Comparison of ENCODE assay signal across 35 cellular contexts in genomic region chr4:61079976-61080375, GRCh38.
"Had no signal": no experiment of that assay in that cellular context is flagged by ENCODE, and none has a peak within 500 bp of the region (broad histone marks: within the 10 kb centered on the region; RNA-seq: fewer than 3 reads in every experiment).

No MANE protein-coding gene starts in this region.

- DNase-seq: activated B cell treated with CpG ODN at 0.5 μM for 24 hours; activated CD4-positive, alpha-beta memory T cell treated with anti-CD3 and anti-CD28 coated beads for 36 hours; activated CD4-positive, alpha-beta T cell treated with anti-CD3 and anti-CD28 coated beads for 4 hours; activated CD4-positive, alpha-beta T cell treated with anti-CD3 and anti-CD28 coated beads, Interleukin-2, amount 50 U/mL, for 1 hour; activated CD4-positive, CD25-positive, alpha-beta regulatory T cell treated with anti-CD3 and anti-CD28 coated beads, Interleukin-2, amount 50 U/mL, for 72 hours; activated CD8-positive, alpha-beta memory T cell treated with anti-CD3 and anti-CD28 coated beads, Interleukin-2, amount 50 U/mL, for 4 hours; activated gamma-delta T cell treated with Interleukin-2 at 50 U/mL for 16 hours; activated naive CD4-positive, alpha-beta T cell treated with anti-CD3 and anti-CD28 coated beads for 36 hours; activated T-cell treated with anti-CD3 and anti-CD28 coated beads for 4 hours; activated T-cell treated with anti-CD3 and anti-CD28 coated beads, Interleukin-2, amount 50 U/mL, for 4 hours; amniotic stem cell; aorta; body of pancreas; Karpas-422; MG63; NCI-H1048; NCI-H1105 treated with DMSO at 0.1 percent for 48 hours; NCI-H1436; NCI-H1694; NCI-H1930; NCI-H2081 treated with DMSO at 0.1 percent for 48 hours; NCI-H345; NCI-H524 treated with DMSO at 0.1 percent for 48 hours; NCI-H748 treated with DMSO at 0.1 percent for 48 hours; NK-92 treated with Interleukin-12 subunit alpha and Interleukin-12 subunit beta, amount 100 ng/mL, for 24 hours; PC-9; SIG-M5; T-helper 1 cell; T-helper 2 cell; T-helper 9 cell had no signal

- FAIRE-seq: RCC 7860 had no signal

- H3K4me3 ChIP-seq: body of pancreas, breast epithelium, MG63, PC-9 had no signal

- ATAC-seq: activated naive CD4-positive, alpha-beta T cell treated with anti-CD3 and anti-CD28 coated beads, Interleukin-2, amount 50 U/mL, for 72 hours; activated T-cell treated with anti-CD3 and anti-CD28 coated beads, Interleukin-2, amount 50 U/mL, for 4 hours; body of pancreas; Right ventricle myocardium inferior; SK-N-SH treated with all-trans-retinoic acid at 6 μM for 48 hours had no signal
